Comparison of ENCODE assay signal across 1 cellular context in the genomic region with DNA sequence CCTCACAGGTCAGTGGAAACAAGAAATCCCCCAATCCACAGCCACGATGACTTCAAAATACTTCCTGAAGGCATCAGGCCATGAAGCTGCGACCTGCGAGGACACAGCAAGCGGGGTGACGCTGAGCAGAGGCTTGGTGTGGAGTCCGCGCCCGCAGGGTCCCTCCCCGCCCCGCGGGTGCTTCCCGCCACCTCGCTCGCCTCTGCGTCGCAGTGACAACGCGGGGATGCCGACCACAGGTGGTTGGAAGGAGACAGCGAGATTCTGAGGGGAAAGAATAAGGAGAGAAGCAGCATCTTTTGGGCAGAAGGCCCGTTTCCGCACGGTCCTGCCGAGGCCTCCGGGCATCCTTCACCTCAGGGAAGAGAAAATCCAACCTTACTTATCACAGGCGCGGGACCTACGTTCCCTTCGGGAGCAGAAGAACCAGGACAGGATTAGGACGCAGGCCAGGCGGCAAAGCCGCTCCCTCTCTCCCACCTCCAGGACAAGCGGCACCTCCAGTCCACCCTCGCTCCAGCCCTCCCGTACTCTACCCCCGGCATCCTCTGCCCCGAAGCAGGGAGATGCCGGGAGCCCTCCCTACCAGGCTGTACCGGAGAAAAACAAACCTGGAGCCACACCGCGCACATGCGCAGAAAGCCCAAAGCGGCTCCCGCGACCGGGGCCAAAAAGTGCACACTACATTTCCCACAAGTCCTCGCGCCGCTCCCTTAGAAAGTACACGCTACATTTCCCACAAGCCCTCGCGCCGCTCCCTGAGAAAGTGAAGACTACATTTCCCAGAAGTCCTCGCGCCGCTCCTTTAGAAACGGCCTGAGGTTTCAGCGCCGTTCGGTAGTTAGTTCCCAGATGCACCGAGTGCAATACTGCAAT.
A peak's percentile ranks its signal among the peaks of the same experiment; 100 is the strongest.
TF ChIP-seq lines count a peak whose summit lies in the region.

No MANE protein-coding gene starts in this region.

TF ChIP-seq in GM12878, 131 proteins besides CTCF, POLR2A, EP300 and RAD21 (continued from another document):
- 0 out of 2 replicates have a peak, but pooled peaks have one; percentile 26 for TF ChIP-seq NKRF (conservative IDR thresholded peaks at IDR 0.05)
- no peak for TF ChIP-seq YBX1 (IDR thresholded peaks at IDR 0.05)
- no peak for TF ChIP-seq PKNOX1 (IDR thresholded peaks at IDR 0.05)
- TF ChIP-seq SIX5 (IDR thresholded peaks at IDR 0.05; ENCODE audit: low read depth, low read length, severe bottlenecking), result peak; percentile 95
- TF ChIP-seq ZBED1 (IDR thresholded peaks at IDR 0.05; ENCODE audit: borderline replicate concordance), result no peak
- TF ChIP-seq ZBTB33 (IDR thresholded peaks at IDR 0.05), result no peak
- TF ChIP-seq RUNX3 (IDR thresholded peaks at IDR 0.05; ENCODE audit: low read length), result peak; percentile 47; the same call in 1 of the 2 replicates
- TF ChIP-seq, protein P1, sequence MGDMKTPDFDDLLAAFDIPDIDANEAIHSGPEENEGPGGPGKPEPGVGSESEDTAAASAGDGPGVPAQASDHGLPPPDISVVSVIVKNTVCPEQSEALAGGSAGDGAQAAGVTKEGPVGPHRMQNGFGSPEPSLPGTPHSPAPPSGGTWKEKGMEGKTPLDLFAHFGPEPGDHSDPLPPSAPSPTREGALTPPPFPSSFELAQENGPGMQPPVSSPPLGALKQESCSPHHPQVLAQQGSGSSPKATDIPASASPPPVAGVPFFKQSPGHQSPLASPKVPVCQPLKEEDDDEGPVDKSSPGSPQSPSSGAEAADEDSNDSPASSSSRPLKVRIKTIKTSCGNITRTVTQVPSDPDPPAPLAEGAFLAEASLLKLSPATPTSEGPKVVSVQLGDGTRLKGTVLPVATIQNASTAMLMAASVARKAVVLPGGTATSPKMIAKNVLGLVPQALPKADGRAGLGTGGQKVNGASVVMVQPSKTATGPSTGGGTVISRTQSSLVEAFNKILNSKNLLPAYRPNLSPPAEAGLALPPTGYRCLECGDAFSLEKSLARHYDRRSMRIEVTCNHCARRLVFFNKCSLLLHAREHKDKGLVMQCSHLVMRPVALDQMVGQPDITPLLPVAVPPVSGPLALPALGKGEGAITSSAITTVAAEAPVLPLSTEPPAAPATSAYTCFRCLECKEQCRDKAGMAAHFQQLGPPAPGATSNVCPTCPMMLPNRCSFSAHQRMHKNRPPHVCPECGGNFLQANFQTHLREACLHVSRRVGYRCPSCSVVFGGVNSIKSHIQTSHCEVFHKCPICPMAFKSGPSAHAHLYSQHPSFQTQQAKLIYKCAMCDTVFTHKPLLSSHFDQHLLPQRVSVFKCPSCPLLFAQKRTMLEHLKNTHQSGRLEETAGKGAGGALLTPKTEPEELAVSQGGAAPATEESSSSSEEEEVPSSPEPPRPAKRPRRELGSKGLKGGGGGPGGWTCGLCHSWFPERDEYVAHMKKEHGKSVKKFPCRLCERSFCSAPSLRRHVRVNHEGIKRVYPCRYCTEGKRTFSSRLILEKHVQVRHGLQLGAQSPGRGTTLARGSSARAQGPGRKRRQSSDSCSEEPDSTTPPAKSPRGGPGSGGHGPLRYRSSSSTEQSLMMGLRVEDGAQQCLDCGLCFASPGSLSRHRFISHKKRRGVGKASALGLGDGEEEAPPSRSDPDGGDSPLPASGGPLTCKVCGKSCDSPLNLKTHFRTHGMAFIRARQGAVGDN (IDR thresholded peaks at IDR 0.05), result peak; percentile 63
- TF ChIP-seq, protein P2, sequence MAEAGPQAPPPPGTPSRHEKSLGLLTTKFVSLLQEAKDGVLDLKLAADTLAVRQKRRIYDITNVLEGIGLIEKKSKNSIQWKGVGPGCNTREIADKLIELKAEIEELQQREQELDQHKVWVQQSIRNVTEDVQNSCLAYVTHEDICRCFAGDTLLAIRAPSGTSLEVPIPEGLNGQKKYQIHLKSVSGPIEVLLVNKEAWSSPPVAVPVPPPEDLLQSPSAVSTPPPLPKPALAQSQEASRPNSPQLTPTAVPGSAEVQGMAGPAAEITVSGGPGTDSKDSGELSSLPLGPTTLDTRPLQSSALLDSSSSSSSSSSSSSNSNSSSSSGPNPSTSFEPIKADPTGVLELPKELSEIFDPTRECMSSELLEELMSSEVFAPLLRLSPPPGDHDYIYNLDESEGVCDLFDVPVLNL (IDR thresholded peaks at IDR 0.05; ENCODE audit: low read depth, low read length), result peak; percentile 58
- TF ChIP-seq KLF5 (IDR thresholded peaks at IDR 0.05; ENCODE audit: partially characterized antibody), result peak; percentile 40
- TF ChIP-seq SREBF2 (IDR thresholded peaks at IDR 0.05; ENCODE audit: low read length), result no peak
- TF ChIP-seq MTA2 (IDR thresholded peaks at IDR 0.05; ENCODE audit: low read depth), result no peak
- peak; percentile 43; the same call in 1 of the 2 replicates for TF ChIP-seq PML (IDR thresholded peaks at IDR 0.05; ENCODE audit: low read length)
- TF ChIP-seq, protein P3, sequence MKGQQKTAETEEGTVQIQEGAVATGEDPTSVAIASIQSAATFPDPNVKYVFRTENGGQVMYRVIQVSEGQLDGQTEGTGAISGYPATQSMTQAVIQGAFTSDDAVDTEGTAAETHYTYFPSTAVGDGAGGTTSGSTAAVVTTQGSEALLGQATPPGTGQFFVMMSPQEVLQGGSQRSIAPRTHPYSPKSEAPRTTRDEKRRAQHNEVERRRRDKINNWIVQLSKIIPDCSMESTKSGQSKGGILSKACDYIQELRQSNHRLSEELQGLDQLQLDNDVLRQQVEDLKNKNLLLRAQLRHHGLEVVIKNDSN (IDR thresholded peaks at IDR 0.05; ENCODE audit: borderline replicate concordance, extremely low read length, insufficient read depth, low read depth, low read length), result no peak
- no peak for TF ChIP-seq GATAD2B (conservative IDR thresholded peaks at IDR 0.05; ENCODE audit: low read depth)
- TF ChIP-seq, protein P4, sequence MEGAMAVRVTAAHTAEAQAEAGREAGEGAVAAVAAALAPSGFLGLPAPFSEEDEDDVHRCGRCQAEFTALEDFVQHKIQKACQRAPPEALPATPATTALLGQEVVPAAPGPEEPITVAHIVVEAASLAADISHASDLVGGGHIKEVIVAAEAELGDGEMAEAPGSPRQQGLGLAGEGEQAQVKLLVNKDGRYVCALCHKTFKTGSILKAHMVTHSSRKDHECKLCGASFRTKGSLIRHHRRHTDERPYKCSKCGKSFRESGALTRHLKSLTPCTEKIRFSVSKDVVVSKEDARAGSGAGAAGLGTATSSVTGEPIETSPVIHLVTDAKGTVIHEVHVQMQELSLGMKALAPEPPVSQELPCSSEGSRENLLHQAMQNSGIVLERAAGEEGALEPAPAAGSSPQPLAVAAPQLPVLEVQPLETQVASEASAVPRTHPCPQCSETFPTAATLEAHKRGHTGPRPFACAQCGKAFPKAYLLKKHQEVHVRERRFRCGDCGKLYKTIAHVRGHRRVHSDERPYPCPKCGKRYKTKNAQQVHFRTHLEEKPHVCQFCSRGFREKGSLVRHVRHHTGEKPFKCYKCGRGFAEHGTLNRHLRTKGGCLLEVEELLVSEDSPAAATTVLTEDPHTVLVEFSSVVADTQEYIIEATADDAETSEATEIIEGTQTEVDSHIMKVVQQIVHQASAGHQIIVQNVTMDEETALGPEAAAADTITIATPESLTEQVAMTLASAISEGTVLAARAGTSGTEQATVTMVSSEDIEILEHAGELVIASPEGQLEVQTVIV (IDR thresholded peaks at IDR 0.05; ENCODE audit: borderline replicate concordance, partially characterized antibody), result no peak
- 0 out of 2 replicates have a peak, but pooled peaks have one; percentile 32 for TF ChIP-seq CBFB (IDR thresholded peaks at IDR 0.05; ENCODE audit: low read depth)
- peak; percentile 48 to 52; a peak in 2 of 4 replicates for TF ChIP-seq IKZF2 (IDR thresholded peaks at IDR 0.05)
- TF ChIP-seq, protein P5, sequence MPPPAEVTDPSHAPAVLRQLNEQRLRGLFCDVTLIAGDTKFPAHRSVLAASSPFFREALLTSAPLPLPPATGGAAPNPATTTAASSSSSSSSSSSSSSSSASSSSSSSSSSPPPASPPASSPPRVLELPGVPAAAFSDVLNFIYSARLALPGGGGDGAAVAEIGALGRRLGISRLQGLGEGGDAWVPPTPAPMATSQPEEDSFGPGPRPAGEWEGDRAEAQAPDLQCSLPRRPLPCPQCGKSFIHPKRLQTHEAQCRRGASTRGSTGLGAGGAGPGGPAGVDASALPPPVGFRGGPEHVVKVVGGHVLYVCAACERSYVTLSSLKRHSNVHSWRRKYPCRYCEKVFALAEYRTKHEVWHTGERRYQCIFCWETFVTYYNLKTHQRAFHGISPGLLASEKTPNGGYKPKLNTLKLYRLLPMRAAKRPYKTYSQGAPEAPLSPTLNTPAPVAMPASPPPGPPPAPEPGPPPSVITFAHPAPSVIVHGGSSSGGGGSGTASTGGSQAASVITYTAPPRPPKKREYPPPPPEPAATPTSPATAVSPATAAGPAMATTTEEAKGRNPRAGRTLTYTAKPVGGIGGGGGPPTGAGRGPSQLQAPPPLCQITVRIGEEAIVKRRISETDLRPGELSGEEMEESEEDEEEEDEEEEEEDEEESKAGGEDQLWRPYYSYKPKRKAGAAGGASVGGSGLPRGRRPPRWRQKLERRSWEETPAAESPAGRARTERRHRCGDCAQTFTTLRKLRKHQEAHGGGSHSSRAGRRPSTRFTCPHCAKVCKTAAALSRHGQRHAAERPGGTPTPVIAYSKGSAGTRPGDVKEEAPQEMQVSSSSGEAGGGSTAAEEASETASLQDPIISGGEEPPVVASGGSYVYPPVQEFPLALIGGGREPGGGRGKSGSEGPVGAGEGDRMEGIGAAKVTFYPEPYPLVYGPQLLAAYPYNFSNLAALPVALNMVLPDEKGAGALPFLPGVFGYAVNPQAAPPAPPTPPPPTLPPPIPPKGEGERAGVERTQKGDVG (CRISPR knock-in tag; IDR thresholded peaks at IDR 0.05), result no peak
- no peak for TF ChIP-seq STAT1 (conservative IDR thresholded peaks at IDR 0.05)
- TF ChIP-seq, protein P6, sequence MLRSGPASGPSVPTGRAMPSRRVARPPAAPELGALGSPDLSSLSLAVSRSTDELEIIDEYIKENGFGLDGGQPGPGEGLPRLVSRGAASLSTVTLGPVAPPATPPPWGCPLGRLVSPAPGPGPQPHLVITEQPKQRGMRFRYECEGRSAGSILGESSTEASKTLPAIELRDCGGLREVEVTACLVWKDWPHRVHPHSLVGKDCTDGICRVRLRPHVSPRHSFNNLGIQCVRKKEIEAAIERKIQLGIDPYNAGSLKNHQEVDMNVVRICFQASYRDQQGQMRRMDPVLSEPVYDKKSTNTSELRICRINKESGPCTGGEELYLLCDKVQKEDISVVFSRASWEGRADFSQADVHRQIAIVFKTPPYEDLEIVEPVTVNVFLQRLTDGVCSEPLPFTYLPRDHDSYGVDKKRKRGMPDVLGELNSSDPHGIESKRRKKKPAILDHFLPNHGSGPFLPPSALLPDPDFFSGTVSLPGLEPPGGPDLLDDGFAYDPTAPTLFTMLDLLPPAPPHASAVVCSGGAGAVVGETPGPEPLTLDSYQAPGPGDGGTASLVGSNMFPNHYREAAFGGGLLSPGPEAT (IDR thresholded peaks at IDR 0.05; ENCODE audit: low read depth), result peak; percentile 51; the same call in 1 of the 2 replicates
- no peak for TF ChIP-seq MEF2B (IDR thresholded peaks at IDR 0.05; ENCODE audit: partially characterized antibody, poor library complexity, severe bottlenecking)
- peak; percentile 97 for TF ChIP-seq HCFC1 (IDR thresholded peaks at IDR 0.05; ENCODE audit: low read length)
- TF ChIP-seq IKZF1 (conservative IDR thresholded peaks at IDR 0.05), result peak; percentile 95
- no peak for TF ChIP-seq ZSCAN29 (IDR thresholded peaks at IDR 0.05)
- TF ChIP-seq GABPA (IDR thresholded peaks at IDR 0.05; ENCODE audit: low read depth), result no peak
- no peak for TF ChIP-seq HDGF (IDR thresholded peaks at IDR 0.05)
- 0 out of 2 replicates have a peak, but pooled peaks have one; percentile 31 for TF ChIP-seq NR2F1 (conservative IDR thresholded peaks at IDR 0.05)
- peak; percentile 73 for TF ChIP-seq YY1 (IDR thresholded peaks at IDR 0.05; ENCODE audit: low read depth, low read length)
- peak; percentile 79; the same call in 1 of the 2 replicates for TF ChIP-seq TARDBP (IDR thresholded peaks at IDR 0.05; ENCODE audit: borderline replicate concordance)
- peak; percentile 62 for TF ChIP-seq MXI1 (IDR thresholded peaks at IDR 0.05; ENCODE audit: low read depth, low read length)
- TF ChIP-seq TCF7 (IDR thresholded peaks at IDR 0.05; ENCODE audit: borderline replicate concordance), result no peak
- TF ChIP-seq POLR2AphosphoS5 (IDR thresholded peaks at IDR 0.05; ENCODE audit: low read length), result peak; percentile 41; the same call in 1 of the 2 replicates
- TF ChIP-seq SRF (IDR thresholded peaks at IDR 0.05; ENCODE audit: low read depth in 2 of 2, low read length in 2 of 2), result no peak
- TF ChIP-seq NRF1 (conservative IDR thresholded peaks at IDR 0.05; ENCODE audit: low read depth, low read length), result peak; percentile 74
- peak; percentile 95 for TF ChIP-seq CREB1 (IDR thresholded peaks at IDR 0.05; ENCODE audit: low read depth)
